Comparison of ENCODE assay signal across 11 cellular contexts in the genomic region with DNA sequence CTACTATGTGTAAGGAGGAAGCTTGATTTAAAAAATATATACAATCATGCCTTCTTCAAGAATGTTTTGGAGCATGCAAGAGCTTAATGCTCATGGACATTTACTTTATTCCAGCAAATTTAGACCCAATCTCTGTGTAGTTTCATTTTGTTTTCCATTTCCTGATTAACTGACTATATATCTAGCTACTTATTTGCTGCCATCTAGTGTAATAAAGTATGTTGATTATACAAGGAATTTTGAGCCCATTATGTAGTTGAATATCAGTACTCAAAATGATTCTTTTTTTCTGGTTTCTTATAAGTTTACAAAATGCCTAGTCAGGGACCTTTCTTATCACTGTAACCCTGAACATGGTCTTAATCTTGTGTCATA.
DNase-seq lines count a peak whose midpoint lies in the region; ATAC-seq, FAIRE-seq and TF ChIP-seq lines count a peak whose summit lies in the region.
"Had no signal": no experiment of that assay in that cellular context is flagged by ENCODE, and none has a peak within 500 bp of the region (broad histone marks: within the 10 kb centered on the region; RNA-seq: fewer than 3 reads in every experiment).

No MANE protein-coding gene starts in this region.

- no peak for FAIRE-seq in HepG2 (lab: Jason Lieb, UNC)

- CTCF ChIA-PET in HepG2 (lab: Yijun Ruan, JAX; ENCODE audit: low intra/inter-chr PET ratio, low total read pairs), result interaction anchor here (1.1 kb wide), 1 partner anchor 234 kb away, joined by 4 read pairs; no protein-coding TSS in a partner anchor
- CTCF ChIA-PET in mammary epithelial cell (lab: Charles Lee; ENCODE audit: low non-redundant PET), result interaction anchor here (0.6 to 1.1 kb wide), 5 partner anchors 73 to 335 kb away, joined by 3 to 6 read pairs (median 4); no protein-coding TSS in a partner anchor
- CTCF ChIA-PET in activated CD4-positive, alpha-beta T cell treated with anti-CD3 and anti-CD28 coated beads for 36 hours (lab: Charles Lee), result interaction anchor here (1.0 to 1.7 kb wide), 3 partner anchors 9 to 74 kb away, joined by 3 read pairs; no protein-coding TSS in a partner anchor

- H3K4me3 ChIP-seq in liver (ENCODE audit: low read depth in 1 of 3, low read length in 3 of 3) (no peak overlapping the region), HepG2 (replicated peaks in 1 of 3; ENCODE audit: insufficient read depth in 1 of 3, low read depth in 2 of 3, low read length in 3 of 3) (no peak overlapping the region), mammary epithelial cell (replicated peaks in 1 of 3; ENCODE audit: insufficient read depth in 1 of 3, low read depth in 2 of 3, low read length in 3 of 3) (peak overlapping the region; percentile 2 to 64 (median 45)), right lobe of liver (no peak overlapping the region), SJCRH30 (no peak overlapping the region)

- no peak for TF ChIP-seq POLR2A in HepG2 (IDR thresholded peaks at IDR 0.05; ENCODE audit: insufficient read depth in 1 of 2, low read depth in 2 of 2, low read length in 2 of 2)
- no peak for TF ChIP-seq POLR2A in right lobe of liver (IDR thresholded peaks at IDR 0.05)

- peaks cover 10% of the 10 kb centered on the region for H3K27me3 Mint-ChIP-seq in activated CD4-positive, alpha-beta T cell treated with anti-CD3 and anti-CD28 coated beads for 36 hours

- H3K79me2 ChIP-seq in HepG2 (ENCODE audit: insufficient read depth, low read length) (no peaks in the 10 kb centered on the region), mammary epithelial cell (ENCODE audit: insufficient read depth, low read length) (no peaks in the 10 kb centered on the region)

- TF ChIP-seq RAD21 in liver (IDR thresholded peaks at IDR 0.05), result peak; percentile 76 to 77
- TF ChIP-seq RAD21 in HepG2 (CRISPR knock-in tag; IDR thresholded peaks at IDR 0.05), result no peak

- H4K20me1 ChIP-seq in HepG2 (ENCODE audit: insufficient read depth, low read length) (no peaks in the 10 kb centered on the region), mammary epithelial cell (ENCODE audit: insufficient read depth, low read length) (no peaks in the 10 kb centered on the region)

- peaks cover 2 to 20% (median 14%) of the 10 kb centered on the region in 4 donors for H3K4me1 ChIP-seq in liver (ENCODE audit: control insufficient read depth in 4 of 4, insufficient read depth in 4 of 4, low read length in 3 of 4)
- H3K4me1 ChIP-seq in HepG2 (ENCODE audit: insufficient read depth, low read length), result no peaks in the 10 kb centered on the region
- peaks cover 10% of the 10 kb centered on the region for H3K4me1 ChIP-seq in mammary epithelial cell (ENCODE audit: insufficient read depth, low read length)
- peaks cover 0 to 33% (median 11%) of the 10 kb centered on the region in 4 donors for H3K4me1 ChIP-seq in right lobe of liver
- peaks cover 3% of the 10 kb centered on the region; the same call in 1 of the 2 replicates for H3K4me1 ChIP-seq in SJCRH30

- dilution Hi-C loops in mammary epithelial cell (cut with HindIII; ENCODE audit: low sequenced_read_pairs), result no loop called here

- no peak for DNase-seq in HepG2 (ENCODE audit: low spot score)
- peak; percentile 4 for DNase-seq in mammary epithelial cell
- DNase-seq in right lobe of liver, result no peak
- DNase-seq in activated T-cell treated with anti-CD3 and anti-CD28 coated beads for 4 hours, result no peak
- DNase-seq in activated CD4-positive, alpha-beta T cell treated with anti-CD3 and anti-CD28 coated beads for 36 hours, result no peak
- DNase-seq in NCI-H187 (lab: John Stamatoyannopoulos, UW), result no peak
- no peak for DNase-seq in SJCRH30
- DNase-seq: activated B cell treated with CpG ODN at 0.5 μM for 24 hours; activated naive CD8-positive, alpha-beta T cell treated with anti-CD3 and anti-CD28 coated beads, Interleukin-2, amount 50 U/mL, for 24 hours; NCI-H2227 treated with DMSO at 0.1 percent for 48 hours had no signal

- H3K36me3 Mint-ChIP-seq in activated CD4-positive, alpha-beta T cell treated with anti-CD3 and anti-CD28 coated beads for 36 hours (ENCODE audit: low read depth), result no peaks in the 10 kb centered on the region

- in situ Hi-C loops in HepG2 (cut with HindIII; ENCODE audit: extremely low pct_ligation_motif_present, low pct_unique_long_range_greater_than_20kb) (no loop called here), mammary epithelial cell (cut with MboI; ENCODE audit: low sequenced_read_pairs in 2 of 2) (loop anchor here in 1 of 2 donors (10.0 kb wide), 1 partner anchor 142 kb away; no protein-coding TSS in a partner anchor)

- H3K9me3 Mint-ChIP-seq in activated CD4-positive, alpha-beta T cell treated with anti-CD3 and anti-CD28 coated beads for 36 hours (ENCODE audit: low read depth), result no peaks in the 10 kb centered on the region
- H3K9me3 Mint-ChIP-seq: activated B cell treated with CpG ODN at 0.5 μM for 24 hours; activated naive CD8-positive, alpha-beta T cell treated with anti-CD3 and anti-CD28 coated beads, Interleukin-2, amount 50 U/mL, for 24 hours had no signal

- H3K4me2 ChIP-seq in HepG2 (ENCODE audit: low read depth, low read length) (no peak overlapping the region), mammary epithelial cell (ENCODE audit: insufficient read depth, low read depth, low read length) (peak overlapping the region; percentile 91)

- H3K27me3 ChIP-seq in liver (ENCODE audit: control insufficient read depth in 4 of 4, insufficient read depth in 4 of 4, low read length in 3 of 4), result no peaks in the 10 kb centered on the region
- H3K27me3 ChIP-seq in HepG2 (ENCODE audit: control insufficient read depth in 1 of 2, insufficient read depth in 2 of 2, low read length in 2 of 2), result no peaks in the 10 kb centered on the region
- no peaks in the 10 kb centered on the region for H3K27me3 ChIP-seq in mammary epithelial cell (ENCODE audit: insufficient read depth, low read length)
- H3K27me3 ChIP-seq in right lobe of liver, result no peaks in the 10 kb centered on the region
- H3K27me3 ChIP-seq in SJCRH30, result no peaks in the 10 kb centered on the region

- H3K27ac Mint-ChIP-seq in activated CD4-positive, alpha-beta T cell treated with anti-CD3 and anti-CD28 coated beads for 36 hours, result no peak overlapping the region
- H3K27ac Mint-ChIP-seq: activated B cell treated with CpG ODN at 0.5 μM for 24 hours; activated naive CD8-positive, alpha-beta T cell treated with anti-CD3 and anti-CD28 coated beads, Interleukin-2, amount 50 U/mL, for 24 hours had no signal

- ATAC-seq in HepG2, result no peak
- ATAC-seq in right lobe of liver, result peak; percentile 44 to 71 (median 52)
- no peak for ATAC-seq in activated CD4-positive, alpha-beta T cell treated with anti-CD3 and anti-CD28 coated beads for 36 hours
- ATAC-seq: activated naive CD8-positive, alpha-beta T cell treated with anti-CD3 and anti-CD28 coated beads, Interleukin-2, amount 50 U/mL, for 24 hours had no signal

- H3K36me3 ChIP-seq in liver (ENCODE audit: control insufficient read depth in 4 of 4, insufficient read depth in 3 of 4, low read depth in 1 of 4, low read length in 3 of 4) (peaks cover 0 to 10% (median 2%) of the 10 kb centered on the region in 4 donors), HepG2 (replicated peaks in 1 of 2; ENCODE audit: control insufficient read depth in 1 of 2, insufficient read depth in 2 of 2, low read length in 2 of 2) (no peaks in the 10 kb centered on the region), mammary epithelial cell (ENCODE audit: insufficient read depth, low read length) (no peaks in the 10 kb centered on the region), right lobe of liver (no peaks in the 10 kb centered on the region), SJCRH30 (no peaks in the 10 kb centered on the region; the same call in 1 of the 2 replicates)

- BruUV-seq in HepG2 (replicated peaks; lab: Mats Ljungman, UMichigan) (no TSS peak), mammary epithelial cell (replicated peaks; lab: Mats Ljungman, UMichigan) (no TSS peak)

- POLR2A ChIA-PET in HepG2 (lab: Yijun Ruan, JAX), result no interaction called here
- POLR2A ChIA-PET in activated CD4-positive, alpha-beta T cell treated with anti-CD3 and anti-CD28 coated beads for 36 hours (lab: Charles Lee), result no interaction called here

- TF ChIP-seq EP300 in HepG2 (IDR thresholded peaks at IDR 0.05; ENCODE audit: low read depth in 2 of 2, low read length in 2 of 2) (no peak), HepG2 (CRISPR knock-in tag; IDR thresholded peaks at IDR 0.05; ENCODE audit: borderline replicate concordance) (no peak)

- H3K9me3 ChIP-seq in liver (ENCODE audit: control insufficient read depth in 4 of 4, low read length in 3 of 4) (no peaks in the 10 kb centered on the region), HepG2 (ENCODE audit: low read length) (no peaks in the 10 kb centered on the region), mammary epithelial cell (replicated peaks; ENCODE audit: insufficient read depth, low read length) (no peaks in the 10 kb centered on the region), right lobe of liver (no peaks in the 10 kb centered on the region), SJCRH30 (replicated peaks) (peaks cover 6% of the 10 kb centered on the region; the same call in 1 of the 2 replicates)

- H2AFZ ChIP-seq in HepG2 (ENCODE audit: low read length), result no peak overlapping the region
- H2AFZ ChIP-seq in mammary epithelial cell (ENCODE audit: low read depth, low read length), result peak overlapping the region; percentile 28

- H3K9ac ChIP-seq in liver (ENCODE audit: low read depth in 1 of 2, low read length in 2 of 2), result no peak overlapping the region
- no peak overlapping the region for H3K9ac ChIP-seq in HepG2 (ENCODE audit: insufficient read depth, low read depth, low read length)
- no peak overlapping the region for H3K9ac ChIP-seq in mammary epithelial cell (ENCODE audit: insufficient read depth, low read length)

- intact Hi-C loops in HepG2 (cut with micrococcal nuclease; ENCODE audit: unreplicated experiment) (no loop called here), mammary epithelial cell (cut with micrococcal nuclease) (loop anchor here (1.0 to 10.0 kb wide), 7 partner anchors 73 to 792 kb away; partner anchors contain the start of gene GHR), right lobe of liver (cut with DNase I) (no loop called here)
- intact Hi-C loops in activated CD4-positive, alpha-beta T cell treated with anti-CD3 and anti-CD28 coated beads for 36 hours (cut with DNase I, micrococcal nuclease), result no loop called here

- no peak overlapping the region for H3K4me3 Mint-ChIP-seq in activated CD4-positive, alpha-beta T cell treated with anti-CD3 and anti-CD28 coated beads for 36 hours
- H3K4me3 Mint-ChIP-seq: activated B cell treated with CpG ODN at 0.5 μM for 24 hours; activated naive CD8-positive, alpha-beta T cell treated with anti-CD3 and anti-CD28 coated beads, Interleukin-2, amount 50 U/mL, for 24 hours had no signal

- peaks cover 1% of the 10 kb centered on the region for H3K4me1 Mint-ChIP-seq in activated CD4-positive, alpha-beta T cell treated with anti-CD3 and anti-CD28 coated beads for 36 hours
- H3K4me1 Mint-ChIP-seq: activated naive CD8-positive, alpha-beta T cell treated with anti-CD3 and anti-CD28 coated beads, Interleukin-2, amount 50 U/mL, for 24 hours had no signal

- H3K27ac ChIP-seq in liver (ENCODE audit: low read depth in 1 of 2, low read length in 2 of 2) (peak overlapping the region in 1 of 2 donors; percentile 0), HepG2 (ENCODE audit: extremely low read length, insufficient read depth, low read length) (no peak overlapping the region), mammary epithelial cell (ENCODE audit: insufficient read depth, low read depth, low read length) (peak overlapping the region; percentile 53), right lobe of liver (no peak overlapping the region), SJCRH30 (no peak overlapping the region)

- peak; percentile 10 for TF ChIP-seq CTCF in liver (IDR thresholded peaks at IDR 0.05; ENCODE audit: low read depth, low read length, missing input control)
- no peak for TF ChIP-seq CTCF in HepG2 (CRISPR knock-in tag; IDR thresholded peaks at IDR 0.05)
- TF ChIP-seq CTCF in mammary epithelial cell (conservative IDR thresholded peaks at IDR 0.05 in 1 of 2, IDR thresholded peaks at IDR 0.05 in 1 of 2; ENCODE audit: extremely low read depth in 1 of 2, insufficient read depth in 1 of 2, low read depth in 1 of 2, low read length in 2 of 2), result peak; percentile 19 to 48
- TF ChIP-seq CTCF in right lobe of liver (IDR thresholded peaks at IDR 0.05), result peak; percentile 29 to 39 (median 30)

Comparison
In these comparisons a context has a peak if more than half of its experiments do, and no peak if none do; other contexts are left out.
1. ATAC-seq: peak in right lobe of liver (4 of 4); none in HepG2 (single experiment) and activated CD4-positive, alpha-beta T cell treated with anti-CD3 and anti-CD28 coated beads for 36 hours (single experiment).
2. H3K4me3 ChIP-seq: peak in mammary epithelial cell (3 of 3); none in liver (0 of 3), HepG2 (0 of 3), right lobe of liver (0 of 3) and SJCRH30 (single experiment).